Comparison of ENCODE assay signal across 29 cellular contexts in genomic region chr5:116524051-116524450, GRCh38. TPM values are rescaled to one million over a fixed set of nuclear protein-coding genes. Genes with fewer than 3 reads are reported as not detected.
"Had no signal": no experiment of that assay in that cellular context is flagged by ENCODE, and none has a peak within 500 bp of the region (broad histone marks: within the 10 kb centered on the region; RNA-seq: fewer than 3 reads in every experiment).

No MANE protein-coding gene starts in this region.

- ATAC-seq: effector memory CD8-positive, alpha-beta T cell; gastroesophageal sphincter; left lung; lower lobe of right lung; mucosa of descending colon; psoas muscle; T-helper 17 cell had no signal

- H3K27me3 ChIP-seq: gastroesophageal sphincter, left lung, pancreas, right atrium auricular region, upper lobe of left lung had no signal

- DNase-seq: activated CD4-positive, alpha-beta memory T cell treated with anti-CD3 and anti-CD28 coated beads, Interleukin-2, amount 10 ng/mL, durations not matched to agents 7 days and 5 days; activated CD4-positive, alpha-beta T cell treated with anti-CD3 and anti-CD28 coated beads for 1 hour; activated CD4-positive, alpha-beta T cell treated with anti-CD3 and anti-CD28 coated beads, Interleukin-2, amount 10 ng/mL, durations not matched to agents 7 days and 5 days; activated CD8-positive, alpha-beta memory T cell treated with anti-CD3 and anti-CD28 coated beads, Interleukin-2, amount 50 U/mL, for 48 hours; activated gamma-delta T cell; activated naive CD4-positive, alpha-beta T cell treated with anti-CD3 and anti-CD28 coated beads, Interleukin-2, amount 10 ng/mL, durations not matched to agents 7 days and 5 days; activated naive CD8-positive, alpha-beta T cell treated with anti-CD3 and anti-CD28 coated beads, Interleukin-2, amount 10 ng/mL, durations not matched to agents 7 days and 5 days; activated T-cell treated with anti-CD3 and anti-CD28 coated beads, Interleukin-2, amount 50 U/mL, for 24 hours; amniotic stem cell; caudate nucleus; cortex of kidney; effector memory CD8-positive, alpha-beta T cell; erythroblast; head of caudate nucleus; hypothalamus; left lung; lower lobe of right lung; mesendoderm; mucosa of descending colon; nucleus accumbens; pancreas; psoas muscle; stimulated activated CD4-positive, alpha-beta T cell treated with anti-CD3 and anti-CD28 coated beads, Interleukin-2, amount 100 ng/mL, for 48 hours; stimulated activated naive CD4-positive, alpha-beta T cell treated with Interleukin-2 at 50 U/mL for 16 hours; T-helper 17 cell; T1000; upper lobe of left lung had no signal

- H3K4me1 Mint-ChIP-seq: activated CD4-positive, alpha-beta memory T cell treated with anti-CD3 and anti-CD28 coated beads, Interleukin-2, amount 10 ng/mL, durations not matched to agents 7 days and 5 days; activated CD4-positive, alpha-beta T cell treated with anti-CD3 and anti-CD28 coated beads, Interleukin-2, amount 10 ng/mL, durations not matched to agents 7 days and 5 days; activated naive CD4-positive, alpha-beta T cell treated with anti-CD3 and anti-CD28 coated beads, Interleukin-2, amount 10 ng/mL, durations not matched to agents 7 days and 5 days; activated naive CD8-positive, alpha-beta T cell treated with anti-CD3 and anti-CD28 coated beads, Interleukin-2, amount 10 ng/mL, durations not matched to agents 7 days and 5 days; T-helper 17 cell had no signal

- H3K4me3 Mint-ChIP-seq: activated CD4-positive, alpha-beta memory T cell treated with anti-CD3 and anti-CD28 coated beads, Interleukin-2, amount 10 ng/mL, durations not matched to agents 7 days and 5 days; activated CD4-positive, alpha-beta T cell treated with anti-CD3 and anti-CD28 coated beads, Interleukin-2, amount 10 ng/mL, durations not matched to agents 7 days and 5 days; activated naive CD4-positive, alpha-beta T cell treated with anti-CD3 and anti-CD28 coated beads, Interleukin-2, amount 10 ng/mL, durations not matched to agents 7 days and 5 days; activated naive CD8-positive, alpha-beta T cell treated with anti-CD3 and anti-CD28 coated beads, Interleukin-2, amount 10 ng/mL, durations not matched to agents 7 days and 5 days; activated T-cell treated with anti-CD3 and anti-CD28 coated beads, Interleukin-2, amount 50 U/mL, for 24 hours; effector memory CD8-positive, alpha-beta T cell; T-helper 17 cell had no signal

- H3K9me3 ChIP-seq: gastroesophageal sphincter, left lung, lower lobe of right lung, mucosa of descending colon, pancreas, psoas muscle, right atrium auricular region, upper lobe of left lung had no signal

- H3K9me3 Mint-ChIP-seq: activated CD4-positive, alpha-beta memory T cell treated with anti-CD3 and anti-CD28 coated beads, Interleukin-2, amount 10 ng/mL, durations not matched to agents 7 days and 5 days; activated CD4-positive, alpha-beta T cell treated with anti-CD3 and anti-CD28 coated beads, Interleukin-2, amount 10 ng/mL, durations not matched to agents 7 days and 5 days; activated naive CD4-positive, alpha-beta T cell treated with anti-CD3 and anti-CD28 coated beads, Interleukin-2, amount 10 ng/mL, durations not matched to agents 7 days and 5 days; activated naive CD8-positive, alpha-beta T cell treated with anti-CD3 and anti-CD28 coated beads, Interleukin-2, amount 10 ng/mL, durations not matched to agents 7 days and 5 days; activated T-cell treated with anti-CD3 and anti-CD28 coated beads, Interleukin-2, amount 50 U/mL, for 24 hours; effector memory CD8-positive, alpha-beta T cell had no signal

- H3K36me3 Mint-ChIP-seq: activated naive CD4-positive, alpha-beta T cell treated with anti-CD3 and anti-CD28 coated beads, Interleukin-2, amount 10 ng/mL, durations not matched to agents 7 days and 5 days; activated naive CD8-positive, alpha-beta T cell treated with anti-CD3 and anti-CD28 coated beads, Interleukin-2, amount 10 ng/mL, durations not matched to agents 7 days and 5 days had no signal

- H3K27me3 Mint-ChIP-seq: activated CD4-positive, alpha-beta T cell treated with anti-CD3 and anti-CD28 coated beads, Interleukin-2, amount 10 ng/mL, durations not matched to agents 7 days and 5 days; activated naive CD4-positive, alpha-beta T cell treated with anti-CD3 and anti-CD28 coated beads, Interleukin-2, amount 10 ng/mL, durations not matched to agents 7 days and 5 days; activated naive CD8-positive, alpha-beta T cell treated with anti-CD3 and anti-CD28 coated beads, Interleukin-2, amount 10 ng/mL, durations not matched to agents 7 days and 5 days; activated T-cell treated with anti-CD3 and anti-CD28 coated beads, Interleukin-2, amount 50 U/mL, for 24 hours; effector memory CD8-positive, alpha-beta T cell had no signal

- H3K36me3 ChIP-seq: gastroesophageal sphincter, left lung, lower lobe of right lung, pancreas, right atrium auricular region, upper lobe of left lung had no signal

- H3K4me1 ChIP-seq: left lung, lower lobe of right lung had no signal

- H3K27ac Mint-ChIP-seq: activated CD4-positive, alpha-beta memory T cell treated with anti-CD3 and anti-CD28 coated beads, Interleukin-2, amount 10 ng/mL, durations not matched to agents 7 days and 5 days; activated CD4-positive, alpha-beta T cell treated with anti-CD3 and anti-CD28 coated beads, Interleukin-2, amount 10 ng/mL, durations not matched to agents 7 days and 5 days; activated naive CD4-positive, alpha-beta T cell treated with anti-CD3 and anti-CD28 coated beads, Interleukin-2, amount 10 ng/mL, durations not matched to agents 7 days and 5 days; activated naive CD8-positive, alpha-beta T cell treated with anti-CD3 and anti-CD28 coated beads, Interleukin-2, amount 10 ng/mL, durations not matched to agents 7 days and 5 days; activated T-cell treated with anti-CD3 and anti-CD28 coated beads, Interleukin-2, amount 50 U/mL, for 24 hours; effector memory CD8-positive, alpha-beta T cell; T-helper 17 cell had no signal

- H3K27ac ChIP-seq: gastroesophageal sphincter, left lung, lower lobe of right lung, psoas muscle, right atrium auricular region, upper lobe of left lung had no signal

- H3K4me3 ChIP-seq: gastroesophageal sphincter, left lung, lower lobe of right lung, mucosa of descending colon, pancreas, psoas muscle, right atrium auricular region, upper lobe of left lung had no signal

RNA-seq across cellular contexts. Expression of gene SEMA6A, which starts 50.6 kb away (rescaled TPM):
- total RNA-seq: activated CD4-positive, alpha-beta T cell treated with anti-CD3 and anti-CD28 coated beads, Interleukin-2, amount 10 ng/mL, durations not matched to agents 7 days and 5 days; activated naive CD8-positive, alpha-beta T cell treated with anti-CD3 and anti-CD28 coated beads, Interleukin-2, amount 10 ng/mL, durations not matched to agents 7 days and 5 days had no signal
